8 cellular contexts compared by ENCODE assay signal in the genomic region with DNA sequence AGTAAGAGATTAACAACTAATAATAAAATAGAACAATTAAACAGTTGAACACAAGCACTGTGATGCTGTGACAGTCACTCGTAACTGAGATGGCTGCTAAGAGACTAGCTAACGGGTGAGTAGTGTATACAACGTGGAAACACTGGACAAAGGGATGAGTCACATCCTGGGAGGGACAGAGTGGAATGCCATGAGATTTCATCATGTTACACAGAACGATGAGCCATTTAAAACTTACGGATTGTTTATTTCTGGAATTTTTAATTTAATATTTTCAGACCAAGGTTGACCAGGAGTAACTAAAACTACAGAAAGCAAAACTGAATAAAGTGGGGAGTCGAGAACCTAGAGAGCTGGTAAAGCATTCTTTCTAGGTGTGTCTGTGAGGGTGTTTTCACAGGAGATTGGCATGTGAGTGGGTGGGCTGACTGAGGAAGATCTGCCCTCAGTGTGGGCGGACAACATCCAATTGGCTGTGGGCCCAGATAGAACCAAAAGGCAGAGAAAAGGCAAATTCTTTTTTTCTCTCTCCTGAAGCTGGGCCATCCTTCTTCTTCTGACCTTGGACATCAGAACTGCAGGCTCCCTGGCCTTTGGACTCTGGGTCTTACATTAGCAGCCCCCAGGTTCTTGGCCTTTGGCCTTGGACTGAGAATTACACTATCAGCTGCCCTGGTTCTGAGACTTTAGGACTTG. TPM values are rescaled to one million over a fixed set of nuclear protein-coding genes. Genes with fewer than 3 reads are reported as not detected.
DNase-seq lines count a peak whose midpoint lies in the region; ATAC-seq, FAIRE-seq and TF ChIP-seq lines count a peak whose summit lies in the region.

No MANE protein-coding gene starts in this region.

- peak overlapping the region; percentile 85 for H2AFZ ChIP-seq in osteoblast (ENCODE audit: low read length)

- TF ChIP-seq CTCF in WTC11 (IDR thresholded peaks at IDR 0.05) (no peak), osteoblast (IDR thresholded peaks at IDR 0.05; ENCODE audit: extremely low read depth, low read depth, low read length) (no peak), D721Med (IDR thresholded peaks at IDR 0.05; ENCODE audit: insufficient read depth, missing control alignments) (no peak)

- peak; percentile 39 for ATAC-seq in GM19438 (IDR thresholded peaks at IDR 0.05; ENCODE audit: low read depth, unreplicated experiment)
- ATAC-seq in HG03460 (IDR thresholded peaks at IDR 0.05; ENCODE audit: unreplicated experiment): peak; percentile 39
- ATAC-seq in WTC11: no peak
- peak; percentile 97 for ATAC-seq in esophagus mucosa

- no peaks in the 10 kb centered on the region for H3K27me3 Mint-ChIP-seq in WTC11 (ENCODE audit: low read depth)

- H3K4me3 ChIP-seq in osteoblast (ENCODE audit: insufficient read depth, low read length): peak overlapping the region; percentile 49

- CTCF ChIA-PET in WTC11 (lab: Charles Lee): no interaction called here

- H3K27ac ChIP-seq in osteoblast (ENCODE audit: low read depth, low read length): peak overlapping the region; percentile 99

- H3K4me1 Mint-ChIP-seq in WTC11: peaks cover 8% of the 10 kb centered on the region

- H3K36me3 ChIP-seq in osteoblast (ENCODE audit: insufficient read depth, low read length): no peaks in the 10 kb centered on the region

- H3K4me2 ChIP-seq in osteoblast (ENCODE audit: insufficient read depth, low read length): peak overlapping the region; percentile 86

- H4K20me1 ChIP-seq in osteoblast (ENCODE audit: insufficient read depth, low read length): no peaks in the 10 kb centered on the region

- no peak overlapping the region for H3K27ac Mint-ChIP-seq in WTC11

- H3K9me3 ChIP-seq in osteoblast (ENCODE audit: low read depth, low read length): no peaks in the 10 kb centered on the region

- POLR2A ChIA-PET in WTC11 (lab: Charles Lee): interaction anchor here (0.7 kb wide), 1 partner anchor 13 kb away, joined by 3 read pairs; no protein-coding TSS in a partner anchor

- FAIRE-seq in D721Med (lab: Jason Lieb, UNC): no peak

- H3K27me3 ChIP-seq in osteoblast (ENCODE audit: insufficient read depth, low read length): no peaks in the 10 kb centered on the region

- H3K79me2 ChIP-seq in osteoblast (ENCODE audit: insufficient read depth, low read length): no peaks in the 10 kb centered on the region

- no peaks in the 10 kb centered on the region for H3K36me3 Mint-ChIP-seq in WTC11

- H3K4me1 ChIP-seq in osteoblast (ENCODE audit: insufficient read depth, low read length): peaks cover 20% of the 10 kb centered on the region

- H3K4me3 Mint-ChIP-seq in WTC11: no peak overlapping the region

- DNase-seq in COR-L47 (lab: John Stamatoyannopoulos, UW) (peak; percentile 27), WTC11 (ENCODE audit: low spot score) (no peak), osteoblast (ENCODE audit: insufficient read length, low spot score, missing footprints) (peak; percentile 97), D721Med (ENCODE audit: insufficient read length, low spot score) (no peak), pons (ENCODE audit: low spot score) (no peak)

- 0 out of 2 replicates have a peak, but pooled peaks cover under 1% of the 10 kb centered on the region for H3K9me3 Mint-ChIP-seq in WTC11

TF ChIP-seq in WTC11, 78 proteins besides CTCF, POLR2A, EP300 and RAD21:
- TF ChIP-seq GABPB1 (CRISPR knock-in tag; IDR thresholded peaks at IDR 0.05) (peak; percentile 97), GTF2I (CRISPR knock-in tag; conservative IDR thresholded peaks at IDR 0.05) (no peak)

RNA-seq across cellular contexts. Expression of gene TMSB10, which starts 14.6 kb away (rescaled TPM):
- total RNA-seq in WTC11 (2021) (869 to 943 TPM (median 911 TPM) in 3 replicates), esophagus mucosa (1,660 TPM), osteoblast (3,633 and 4,065 TPM in 2 replicates)

RNA-seq across cellular contexts. Expression of gene TRABD2A, which starts 39.1 kb away (rescaled TPM):
- 7.1 to 12.1 TPM (median 7.5 TPM) in 3 replicates for total RNA-seq in WTC11 (2021)
- 0.24 TPM for total RNA-seq in esophagus mucosa
- total RNA-seq in osteoblast: 2.9 and 3.5 TPM in 2 replicates

RNA-seq across cellular contexts. Expression of gene KCMF1, which starts 50.9 kb away (rescaled TPM):
- total RNA-seq in WTC11 (2021) (114 to 118 TPM (median 117 TPM) in 3 replicates), esophagus mucosa (80.7 TPM), osteoblast (68.7 and 74.2 TPM in 2 replicates)

Comparison
In these comparisons a context has a peak if more than half of its experiments do, and no peak if none do; other contexts are left out.
1. DNase-seq: peak in COR-L47 (single experiment) and osteoblast (single experiment); none in WTC11 (single experiment), D721Med (single experiment) and pons (single experiment).